8 cellular contexts compared by ENCODE assay signal in genomic region chr12:22334696-22335290, GRCh38. TPM values are rescaled to one million over a fixed set of nuclear protein-coding genes. Genes with fewer than 3 reads are reported as not detected.
DNase-seq lines count a peak whose midpoint lies in the region; ATAC-seq and TF ChIP-seq lines count a peak whose summit lies in the region.

Gene ST8SIA1 (minus strand): TSS chr12:22334707. CDS start chr12:22334232, 475 bp downstream.

- H3K27ac ChIP-seq in thyroid gland, result peak within 1 kb of the TSS in 2 of 3 donors; percentile 44 to 70

- ATAC-seq in GM21825 (IDR thresholded peaks at IDR 0.05; ENCODE audit: unreplicated experiment) (peak; percentile 20), GM18519 (IDR thresholded peaks at IDR 0.05; ENCODE audit: low FRiP score, unreplicated experiment) (no peak)
- ATAC-seq in activated T-cell treated with anti-CD3 and anti-CD28 coated beads, Interleukin-2, amount 50 U/mL, for 4 hours, result peak; percentile 44 to 49

- H3K27me3 Mint-ChIP-seq in Caco-2 (ENCODE audit: insufficient read depth, unreplicated experiment) (peaks cover 25% of the 10 kb centered on the region), nephron (ENCODE audit: low read depth) (peaks cover 45% of the 10 kb centered on the region)
- peaks cover 6% of the 10 kb centered on the region for H3K27me3 Mint-ChIP-seq in activated T-cell treated with anti-CD3 and anti-CD28 coated beads, Interleukin-2, amount 50 U/mL, for 4 hours (ENCODE audit: low read depth)

- H3K27ac Mint-ChIP-seq in Caco-2 (ENCODE audit: unreplicated experiment) (no peak within 1 kb of the TSS), nephron (peak within 1 kb of the TSS; percentile 43 to 82 (median 81))

- TF ChIP-seq POLR2A in thyroid gland (IDR thresholded peaks at IDR 0.05), result no peak

- H3K4me3 Mint-ChIP-seq in Caco-2 (ENCODE audit: unreplicated experiment) (peak within 1 kb of the TSS; percentile 82), nephron (peak within 1 kb of the TSS; percentile 96 to 97 (median 97))
- H3K4me3 Mint-ChIP-seq in activated T-cell treated with anti-CD3 and anti-CD28 coated beads, Interleukin-2, amount 50 U/mL, for 4 hours, result peak within 1 kb of the TSS; percentile 95

- BruUV-seq in Caco-2 (replicated peaks; lab: Mats Ljungman, UMichigan), result no TSS peak

- DNase-seq in Caco-2 (no peak), NCI-H69 (lab: John Stamatoyannopoulos, UW) (peak; percentile 66), fibroblast of gingiva (ENCODE audit: low read depth) (peak; percentile 40), thyroid gland (peak; percentile 29 to 41)
- peak; percentile 50 for DNase-seq in activated T-cell treated with anti-CD3 and anti-CD28 coated beads, Interleukin-2, amount 50 U/mL, for 4 hours

- H3K9me3 Mint-ChIP-seq in Caco-2 (ENCODE audit: unreplicated experiment), result no peaks in the 10 kb centered on the region
- H3K9me3 Mint-ChIP-seq in activated T-cell treated with anti-CD3 and anti-CD28 coated beads, Interleukin-2, amount 50 U/mL, for 4 hours, result no peaks in the 10 kb centered on the region
- H3K9me3 Mint-ChIP-seq in nephron, result no peaks in the 10 kb centered on the region

- H3K4me1 Mint-ChIP-seq in Caco-2 (ENCODE audit: low read depth, unreplicated experiment) (no peaks in the 10 kb centered on the region), nephron (peaks cover 21% of the 10 kb centered on the region)
- H3K4me1 Mint-ChIP-seq in activated T-cell treated with anti-CD3 and anti-CD28 coated beads, Interleukin-2, amount 50 U/mL, for 4 hours (ENCODE audit: low read depth), result peaks cover 39% of the 10 kb centered on the region

- 0% methylated on average over 1 to 28 of the region's 50 CpGs for WGBS in thyroid gland, 2 donors

- H3K36me3 ChIP-seq in Caco-2 (ENCODE audit: control insufficient read depth, insufficient read depth, low read length), result no peaks in the 10 kb centered on the region
- H3K36me3 ChIP-seq in thyroid gland, result no peaks in the 10 kb centered on the region

- no peaks in the 10 kb centered on the region; the same call in 1 of the 2 replicates for H3K27me3 ChIP-seq in Caco-2 (replicated peaks; ENCODE audit: control insufficient read depth, insufficient read depth, low read length)
- no peaks in the 10 kb centered on the region for H3K27me3 ChIP-seq in thyroid gland

- CTCF ChIA-PET in Caco-2 (lab: Charles Lee), result interaction anchor here (0.8 to 1.2 kb wide), 7 partner anchors 109 to 1737 kb away, joined by 3 to 7 read pairs (median 4); no protein-coding TSS in a partner anchor

- POLR2A ChIA-PET in Caco-2 (lab: Charles Lee), result no interaction called here

- TF ChIP-seq CTCF in Caco-2 (IDR thresholded peaks at IDR 0.05; ENCODE audit: insufficient read depth in 1 of 2, low read depth in 1 of 2, low read length in 1 of 2, severe bottlenecking in 1 of 2, unreplicated experiment in 1 of 2) (no peak), nephron (IDR thresholded peaks at IDR 0.05; ENCODE audit: unreplicated experiment in 3 of 3) (no peak), thyroid gland (IDR thresholded peaks at IDR 0.05) (no peak)

- H3K4me1 ChIP-seq in Caco-2, result peaks cover 6% of the 10 kb centered on the region; the same call in 1 of the 2 replicates
- H3K4me1 ChIP-seq in thyroid gland, result peaks cover 4 to 6% of the 10 kb centered on the region in 2 donors

- H3K9me3 ChIP-seq in Caco-2 (no peaks in the 10 kb centered on the region), thyroid gland (no peaks in the 10 kb centered on the region)

- H3K36me3 Mint-ChIP-seq in Caco-2 (ENCODE audit: insufficient read depth, unreplicated experiment) (no peaks in the 10 kb centered on the region), nephron (ENCODE audit: low read depth) (no peaks in the 10 kb centered on the region)
- no peaks in the 10 kb centered on the region for H3K36me3 Mint-ChIP-seq in activated T-cell treated with anti-CD3 and anti-CD28 coated beads, Interleukin-2, amount 50 U/mL, for 4 hours (ENCODE audit: insufficient read depth)

- H3K4me3 ChIP-seq in Caco-2 (ENCODE audit: low read depth, low read length), result peak within 1 kb of the TSS; percentile 53
- peak within 1 kb of the TSS; percentile 19 to 80 (median 43) for H3K4me3 ChIP-seq in thyroid gland (replicated peaks in 1 of 3)

- intact Hi-C loops in Caco-2 (cut with micrococcal nuclease; ENCODE audit: unreplicated experiment) (loop anchor here (1.0 to 5.0 kb wide), 5 partner anchors 109 to 637 kb away; no protein-coding TSS in a partner anchor), thyroid gland (cut with DNase I) (loop anchor here (5.0 to 10.0 kb wide), 3 partner anchors 110 to 252 kb away; no protein-coding TSS in a partner anchor)

RNA-seq across cellular contexts. Expression of gene ST8SIA1, which starts in this region (rescaled TPM):
- total RNA-seq in Caco-2 (2022) (not detected in 2 replicates), thyroid gland (1 to 10 TPM; 2.5 to 5.2 (median 4.9) TPM)
- total RNA-seq in activated T-cell treated with anti-CD3 and anti-CD28 coated beads, Interleukin-2, amount 50 U/mL, for 4 hours, result 1 to 10 TPM; 1.5 to 4.0 (median 1.6) TPM

Comparison
In these comparisons a context has a peak if more than half of its experiments do, and no peak if none do; other contexts are left out.
1. DNase-seq: peak in NCI-H69 (single experiment), activated T-cell treated with anti-CD3 and anti-CD28 coated beads, Interleukin-2, amount 50 U/mL, for 4 hours (single experiment), fibroblast of gingiva (single experiment) and thyroid gland (2 of 2); none in Caco-2 (0 of 2).
2. Peak in every context shown above with its lines, with median percentiles within 50 percentile points of each other: H3K4me3 Mint-ChIP-seq.